In the genomic region with DNA sequence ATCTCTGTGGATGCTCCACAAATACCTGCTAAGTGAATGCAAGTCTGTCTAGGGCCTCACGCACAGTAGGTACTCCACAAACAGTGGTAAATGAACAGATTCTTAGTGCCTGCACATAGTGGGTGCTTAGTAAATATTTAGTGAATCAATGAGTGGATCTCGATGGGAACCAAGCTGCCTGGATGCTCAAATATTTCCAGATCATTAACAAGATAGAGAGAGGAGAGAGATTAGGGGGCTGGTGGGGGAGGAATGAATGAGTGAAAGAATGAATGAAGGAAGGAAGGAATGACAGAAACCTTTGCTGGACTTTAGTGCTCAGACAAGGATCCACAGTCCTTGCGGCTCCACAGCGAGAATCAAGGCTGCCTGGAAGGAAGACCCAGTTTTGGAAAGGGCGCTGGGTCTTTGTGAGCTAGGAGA, we compare ENCODE assay signal across 1 cellular context.
TF ChIP-seq lines count a peak whose summit lies in the region.

No MANE protein-coding gene starts in this region.

TF ChIP-seq in HepG2, 621 proteins besides CTCF, POLR2A, EP300 and RAD21 (continued from another document):
- TF ChIP-seq, protein P1, sequence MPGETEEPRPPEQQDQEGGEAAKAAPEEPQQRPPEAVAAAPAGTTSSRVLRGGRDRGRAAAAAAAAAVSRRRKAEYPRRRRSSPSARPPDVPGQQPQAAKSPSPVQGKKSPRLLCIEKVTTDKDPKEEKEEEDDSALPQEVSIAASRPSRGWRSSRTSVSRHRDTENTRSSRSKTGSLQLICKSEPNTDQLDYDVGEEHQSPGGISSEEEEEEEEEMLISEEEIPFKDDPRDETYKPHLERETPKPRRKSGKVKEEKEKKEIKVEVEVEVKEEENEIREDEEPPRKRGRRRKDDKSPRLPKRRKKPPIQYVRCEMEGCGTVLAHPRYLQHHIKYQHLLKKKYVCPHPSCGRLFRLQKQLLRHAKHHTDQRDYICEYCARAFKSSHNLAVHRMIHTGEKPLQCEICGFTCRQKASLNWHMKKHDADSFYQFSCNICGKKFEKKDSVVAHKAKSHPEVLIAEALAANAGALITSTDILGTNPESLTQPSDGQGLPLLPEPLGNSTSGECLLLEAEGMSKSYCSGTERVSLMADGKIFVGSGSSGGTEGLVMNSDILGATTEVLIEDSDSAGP (CRISPR knock-in tag; IDR thresholded peaks at IDR 0.05; ENCODE audit: borderline replicate concordance): 0 out of 2 replicates have a peak, but pooled peaks have one; percentile 5
- TF ChIP-seq ZBTB7A (CRISPR knock-in tag; IDR thresholded peaks at IDR 0.05) (peak; percentile 27; the same call in 1 of the 2 replicates), FOXA1 (IDR thresholded peaks at IDR 0.05) (no peak), FOXA1 (CRISPR knock-in tag; IDR thresholded peaks at IDR 0.05) (0 out of 2 replicates have a peak, but pooled peaks have one; percentile 14)
TF ChIP-seq in HepG2: peak in this region for 9.
